27 cellular contexts compared by ENCODE assay signal in the genomic region with DNA sequence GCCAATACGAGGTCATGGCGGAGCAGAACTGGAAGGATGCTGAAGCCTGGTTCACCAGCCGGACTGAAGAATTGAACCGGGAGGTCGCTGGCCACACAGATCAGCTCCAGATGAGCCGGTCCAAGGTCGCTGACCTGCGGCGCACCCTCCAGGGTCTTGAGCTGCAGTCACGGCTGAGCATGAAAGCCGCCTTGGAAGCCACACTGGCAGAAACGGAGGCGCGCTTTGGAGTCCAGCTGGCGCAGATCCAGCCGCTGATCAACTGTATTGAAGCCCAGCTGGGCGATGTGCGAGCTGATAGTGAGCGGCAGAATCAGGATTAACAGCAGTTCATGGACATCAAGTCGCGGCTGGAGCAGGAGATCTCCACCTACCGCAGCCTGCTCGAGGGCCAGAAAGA.
"Had no signal": no experiment of that assay in that cellular context is flagged by ENCODE, and none has a peak within 500 bp of the region (broad histone marks: within the 10 kb centered on the region; RNA-seq: fewer than 3 reads in every experiment).

No MANE protein-coding gene starts in this region.

- H3K27me3 ChIP-seq: right atrium auricular region, thyroid gland had no signal

- H3K36me3 ChIP-seq: esophagus muscularis mucosa, gastroesophageal sphincter, heart left ventricle, left lung, prostate gland, right atrium auricular region, suprapubic skin, thyroid gland had no signal

- H3K4me1 ChIP-seq: esophagus muscularis mucosa, foreskin keratinocyte, gastroesophageal sphincter, heart left ventricle, left lung, parathyroid adenoma, prostate gland, right atrium auricular region, suprapubic skin, thyroid gland had no signal

- H3K9ac ChIP-seq: parathyroid adenoma had no signal

- DNase-seq: dermis blood vessel endothelial cell; effector memory CD4-positive, alpha-beta T cell; foreskin keratinocyte; hippocampal formation; kidney glomerular epithelial cell; mesenchymal stem cell; naive B cell; stimulated activated CD4-positive, alpha-beta T cell treated with anti-CD3 and anti-CD28 coated beads, Interleukin-12 subunit alpha, Interleukin-12 subunit beta, amount 100 ng/mL, for 4 hours; stimulated activated CD4-positive, alpha-beta T cell treated with anti-CD3 and anti-CD28 coated beads, Interleukin-1b, Interleukin-23, amount 100 ng/mL, for 48 hours; stimulated activated CD4-positive, alpha-beta T cell treated with anti-CD3 and anti-CD28 coated beads, Interleukin-4, amount 100 ng/mL, for 1 hour; stimulated activated CD8-positive, alpha-beta memory T cell treated with anti-CD3 and anti-CD28 coated beads, Interleukin-4, amount 100 ng/mL, for 48 hours; stimulated activated naive CD4-positive, alpha-beta T cell; stimulated activated naive CD8-positive, alpha-beta T cell treated with anti-CD3 and anti-CD28 coated beads, Interleukin-15, amount 100 ng/mL, for 72 hours; thyroid gland had no signal

- H2AFZ ChIP-seq: parathyroid adenoma had no signal

- H3K4me3 ChIP-seq: coronary artery, esophagus muscularis mucosa, gastroesophageal sphincter, heart left ventricle, left lung, lung, mucosa of descending colon, prostate gland, right atrium auricular region, skin epidermis, suprapubic skin, thyroid gland had no signal

- H3K79me2 ChIP-seq: parathyroid adenoma had no signal

- H3K27ac ChIP-seq: coronary artery, esophagus muscularis mucosa, foreskin keratinocyte, gastroesophageal sphincter, heart left ventricle, left lung, parathyroid adenoma, prostate gland, right atrium auricular region, skin epidermis, suprapubic skin, thyroid gland had no signal

- ATAC-seq: foreskin keratinocyte; gastroesophageal sphincter; heart left ventricle; left lung; mucosa of descending colon; natural killer cell treated with Interleukin-12 subunit alpha and Interleukin-12 subunit beta and Interleukin-15 and Interleukin-18, amount 100 ng/mL, for 72 hours; stimulated activated naive CD8-positive, alpha-beta T cell treated with anti-CD3 and anti-CD28 coated beads, Interleukin-15, amount 100 ng/mL, for 72 hours had no signal

- H3K9me3 ChIP-seq: esophagus muscularis mucosa, gastroesophageal sphincter, heart left ventricle, mucosa of descending colon, prostate gland, right atrium auricular region, suprapubic skin, thyroid gland had no signal
